7 cellular contexts compared by ENCODE assay signal in the genomic region with DNA sequence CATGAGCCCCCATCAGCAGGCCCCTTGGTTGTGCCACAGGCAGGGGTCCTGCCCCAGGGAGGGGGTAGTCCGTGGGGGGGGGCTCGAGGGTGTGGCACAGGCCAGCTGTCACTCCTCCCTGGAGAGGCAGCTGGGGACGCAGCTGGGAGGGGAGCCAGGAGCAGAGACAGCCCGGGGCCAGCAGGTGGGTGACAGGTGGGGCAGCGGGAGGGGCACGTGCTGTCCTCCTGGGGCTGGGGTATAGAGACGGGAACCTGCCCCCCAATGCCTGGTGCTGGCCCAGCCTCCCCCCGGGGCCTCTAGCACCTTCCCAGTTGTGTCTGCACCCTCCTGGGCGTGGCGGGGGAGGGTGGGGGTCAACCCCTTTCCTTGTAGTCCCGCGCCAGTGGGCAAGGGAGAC.
A peak's percentile ranks its signal among the peaks of the same experiment; 100 is the strongest.
DNase-seq lines count a peak whose midpoint lies in the region; ATAC-seq and TF ChIP-seq lines count a peak whose summit lies in the region.
"Not testable (repeated sequence)": the region's sequence is repeated elsewhere in the genome, so short reads cannot be mapped to it uniquely, and the experiment has no call there.

No MANE protein-coding gene starts in this region.

- 0% methylated on average over 1 of the region's 12 CpGs for WGBS in SK-N-SH (ENCODE audit: low lambda C conversion rate)
- WGBS in right cardiac atrium, result 70% methylated on average over 12 of the region's 12 CpGs

- H3K79me2 ChIP-seq in SK-N-SH (ENCODE audit: insufficient read depth), result not testable (repeated sequence)

- POLR2A ChIA-PET in SK-N-SH (lab: Yijun Ruan, JAX), result not testable (repeated sequence)

- not testable (repeated sequence) for H3K36me3 ChIP-seq in SK-N-SH (replicated peaks in 1 of 2; ENCODE audit: control insufficient read depth in 1 of 2, insufficient read depth in 2 of 2, low read length in 1 of 2); mucosa of descending colon (ENCODE audit: low read depth); vagina

- not testable (repeated sequence) for H3K27me3 Mint-ChIP-seq in glutamatergic neuron (ENCODE audit: unreplicated experiment)

- TF ChIP-seq POLR2A in vagina (IDR thresholded peaks at IDR 0.05), result not testable (repeated sequence)

- not testable (repeated sequence) for TF ChIP-seq CTCF in SK-N-SH (IDR thresholded peaks at IDR 0.05); fibroblast of mammary gland (conservative IDR thresholded peaks at IDR 0.05; ENCODE audit: control insufficient read depth, insufficient read depth, low read depth, low read length); glutamatergic neuron (IDR thresholded peaks at IDR 0.05; ENCODE audit: partially characterized antibody, unreplicated experiment); mucosa of descending colon (IDR thresholded peaks at IDR 0.05); vagina (IDR thresholded peaks at IDR 0.05)

- peak overlapping the region; percentile 33; the same call in 1 of the 2 replicates for H3K4me2 ChIP-seq in SK-N-SH

- H3K9ac ChIP-seq in SK-N-SH, result not testable (repeated sequence)

- not testable (repeated sequence) for H3K27ac Mint-ChIP-seq in glutamatergic neuron (ENCODE audit: unreplicated experiment)

- TF ChIP-seq EP300 in SK-N-SH (IDR thresholded peaks at IDR 0.05; ENCODE audit: borderline replicate concordance in 1 of 2, low read depth in 1 of 2, low read length in 1 of 2), result not testable (repeated sequence)

- H3K9me3 Mint-ChIP-seq in glutamatergic neuron (ENCODE audit: unreplicated experiment), result not testable (repeated sequence)

- H3K4me1 Mint-ChIP-seq in glutamatergic neuron (ENCODE audit: low read depth, unreplicated experiment), result not testable (repeated sequence)

- H3K9me3 ChIP-seq in SK-N-SH; right cardiac atrium (ENCODE audit: control insufficient read depth, low read length); mucosa of descending colon; vagina: not testable (repeated sequence)

- not testable (repeated sequence) for ATAC-seq in right cardiac atrium, mucosa of descending colon

- CTCF ChIA-PET in SK-N-SH (lab: Yijun Ruan, JAX), result not testable (repeated sequence)

- not testable (repeated sequence) for H3K36me3 Mint-ChIP-seq in glutamatergic neuron (ENCODE audit: unreplicated experiment)

- not testable (repeated sequence) for H3K27ac ChIP-seq in SK-N-SH (ENCODE audit: low read depth in 2 of 2, low read length in 1 of 2); right cardiac atrium (ENCODE audit: low read length)
- peak overlapping the region; percentile 25 for H3K27ac ChIP-seq in vagina

- H3F3A ChIP-seq in SK-N-SH (replicated peaks; ENCODE audit: insufficient read depth), result not testable (repeated sequence)

- H4K20me1 ChIP-seq in SK-N-SH (ENCODE audit: insufficient read depth), result not testable (repeated sequence)

- H3K4me1 ChIP-seq in SK-N-SH (ENCODE audit: control insufficient read depth in 1 of 2, insufficient read depth in 2 of 2, low read depth in 1 of 2, low read length in 1 of 2); right cardiac atrium (ENCODE audit: control insufficient read depth, insufficient read depth, low read length); mucosa of descending colon (ENCODE audit: low read depth); vagina: not testable (repeated sequence)

- not testable (repeated sequence) for H2AFZ ChIP-seq in SK-N-SH (ENCODE audit: low read depth)

- DNase-seq in SK-N-SH; fibroblast of mammary gland (ENCODE audit: low read depth); skeletal muscle cell (ENCODE audit: low read depth); vagina (ENCODE audit: extremely low spot score in 2 of 2): not testable (repeated sequence)
- DNase-seq in glutamatergic neuron (peak; percentile 17), right cardiac atrium (peak; percentile 7 to 41 (median 28)), mucosa of descending colon (peak in 2 of 3 donors; percentile 23 to 37)

- TF ChIP-seq RAD21 in SK-N-SH (IDR thresholded peaks at IDR 0.05; ENCODE audit: low read length), result not testable (repeated sequence)

- H3K4me3 Mint-ChIP-seq in glutamatergic neuron (ENCODE audit: unreplicated experiment), result not testable (repeated sequence)

- not testable (repeated sequence) for H3K27me3 ChIP-seq in SK-N-SH (ENCODE audit: insufficient read depth); right cardiac atrium (ENCODE audit: control insufficient read depth, insufficient read depth); vagina

- H3K4me3 ChIP-seq in SK-N-SH (ENCODE audit: low read depth in 2 of 2, low read length in 1 of 2); right cardiac atrium (ENCODE audit: low read length); mucosa of descending colon; vagina: not testable (repeated sequence)
- H3K4me3 ChIP-seq in fibroblast of mammary gland (ENCODE audit: control insufficient read depth, low read depth, low read length), result peak overlapping the region; percentile 12
- peak overlapping the region; percentile 24 for H3K4me3 ChIP-seq in skeletal muscle cell (ENCODE audit: low read depth, low read length)

- not testable (repeated sequence) for H3K9me2 ChIP-seq in SK-N-SH

- intact Hi-C loops in right cardiac atrium (cut with DNase I); mucosa of descending colon (cut with DNase I, micrococcal nuclease); vagina (cut with DNase I): not testable (repeated sequence)
